Comparison of ENCODE assay signal across 8 cellular contexts in the genomic region with DNA sequence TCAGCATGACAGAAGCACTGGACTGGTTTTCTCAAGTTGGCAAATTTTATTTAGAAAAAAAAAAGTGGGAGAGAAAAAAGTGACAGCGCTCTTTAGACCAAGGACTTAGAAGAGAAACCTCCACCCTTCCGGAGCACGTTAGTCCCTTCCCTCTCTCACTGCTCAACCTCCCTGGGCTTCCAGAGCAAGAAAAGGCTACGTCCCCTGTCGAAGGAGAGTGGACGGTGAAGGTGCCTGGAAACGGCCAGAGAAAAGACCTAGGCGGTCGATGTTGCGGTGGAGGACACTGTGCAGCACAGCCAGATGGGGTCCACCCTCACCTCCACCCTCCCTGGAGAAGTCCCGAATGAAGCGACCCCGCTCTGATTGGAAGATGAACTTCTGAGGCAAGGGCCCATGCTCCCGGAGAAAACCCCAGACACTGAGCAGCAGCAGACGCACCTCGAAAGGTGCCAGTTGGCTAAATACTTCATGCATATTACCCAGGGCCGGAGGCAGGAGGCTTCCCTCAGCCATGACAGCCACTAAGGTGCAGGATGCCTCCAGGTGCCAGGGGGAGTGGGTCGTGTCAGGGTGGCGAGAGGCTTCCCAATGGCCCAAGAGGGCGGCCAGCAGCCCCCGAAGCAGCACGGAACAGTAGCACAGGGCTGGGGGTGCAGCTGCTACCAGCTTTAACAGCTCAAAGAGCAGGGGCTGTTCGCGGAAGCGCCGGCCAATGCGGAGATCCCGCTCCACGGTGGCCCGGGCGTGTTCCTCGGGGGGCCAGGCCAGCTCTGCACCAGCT. TPM values are rescaled to one million over a fixed set of nuclear protein-coding genes. Genes with fewer than 3 reads are reported as not detected.
DNase-seq lines count a peak whose midpoint lies in the region; ATAC-seq and TF ChIP-seq lines count a peak whose summit lies in the region.

No MANE protein-coding gene starts in this region.

- no peaks in the 10 kb centered on the region for H4K20me1 ChIP-seq in OCI-LY3 (ENCODE audit: insufficient read depth, low read length)

- H2AFZ ChIP-seq in OCI-LY3 (ENCODE audit: low read depth, low read length), result no peak overlapping the region

- peak overlapping the region; percentile 51 for H3K4me2 ChIP-seq in OCI-LY3 (ENCODE audit: low read length)

- peak overlapping the region; percentile 44 for H3K4me3 ChIP-seq in OCI-LY3 (ENCODE audit: low read length)
- peak overlapping the region; percentile 81 to 96 (median 86) for H3K4me3 ChIP-seq in esophagus muscularis mucosa
- peak overlapping the region; percentile 100 for H3K4me3 ChIP-seq in psoas muscle

- no peak for DNase-seq in esophagus muscularis mucosa (ENCODE audit: extremely low spot score)
- no peak for DNase-seq in psoas muscle
- DNase-seq in NK-92 treated with Interleukin-12 subunit alpha and Interleukin-12 subunit beta, amount 100 ng/mL, for 24 hours (lab: John Stamatoyannopoulos, UW), result no peak

- H3K27ac ChIP-seq in OCI-LY3 (ENCODE audit: low read length), result no peak overlapping the region
- H3K27ac ChIP-seq in esophagus muscularis mucosa (replicated peaks in 1 of 4), result peak overlapping the region; percentile 45 to 92 (median 91)
- H3K27ac ChIP-seq in psoas muscle, result peak overlapping the region; percentile 97

- intact Hi-C loops in esophagus muscularis mucosa (cut with DNase I) (no loop called here), psoas muscle (cut with DNase I) (no loop called here)

- ATAC-seq in GM18511 (IDR thresholded peaks at IDR 0.05; ENCODE audit: unreplicated experiment) (peak; percentile 5), psoas muscle (peak in 1 of 4 donors; percentile 4), GM19397 (IDR thresholded peaks at IDR 0.05; ENCODE audit: unreplicated experiment) (no peak), HG03571 (IDR thresholded peaks at IDR 0.05; ENCODE audit: unreplicated experiment) (no peak), HG03442 (IDR thresholded peaks at IDR 0.05; ENCODE audit: unreplicated experiment) (no peak)

- WGBS in esophagus muscularis mucosa, result 38% methylated on average over 17 of the region's 32 CpGs
- 44 to 57% (median 50%) methylated on average over 30 to 32 of the region's 32 CpGs for WGBS in psoas muscle, 3 donors

- H3K27me3 ChIP-seq in OCI-LY3 (ENCODE audit: low read depth, low read length) (no peaks in the 10 kb centered on the region), esophagus muscularis mucosa (no peaks in the 10 kb centered on the region), psoas muscle (ENCODE audit: insufficient read depth in 3 of 3, low read length in 2 of 3) (no peaks in the 10 kb centered on the region)

- H3K4me1 ChIP-seq in OCI-LY3 (ENCODE audit: low read length) (peaks cover 15% of the 10 kb centered on the region), esophagus muscularis mucosa (peaks cover 34 to 57% (median 41%) of the 10 kb centered on the region in 4 donors), psoas muscle (peaks cover 30% of the 10 kb centered on the region)

- peaks cover 63% of the 10 kb centered on the region for H3K79me2 ChIP-seq in OCI-LY3 (ENCODE audit: low read length)

- H3K9me3 ChIP-seq in OCI-LY3 (ENCODE audit: insufficient read depth, low read length) (no peaks in the 10 kb centered on the region), esophagus muscularis mucosa (no peaks in the 10 kb centered on the region), psoas muscle (no peaks in the 10 kb centered on the region)

- no peak for TF ChIP-seq EP300 in esophagus muscularis mucosa (IDR thresholded peaks at IDR 0.05)

- no peak for TF ChIP-seq CTCF in OCI-LY3 (IDR thresholded peaks at IDR 0.05; ENCODE audit: low read depth, low read length)
- no peak for TF ChIP-seq CTCF in esophagus muscularis mucosa (IDR thresholded peaks at IDR 0.05)
- no peak for TF ChIP-seq CTCF in psoas muscle (IDR thresholded peaks at IDR 0.05)

- H3K36me3 ChIP-seq in OCI-LY3 (replicated peaks; ENCODE audit: low read depth, low read length) (peaks cover 28% of the 10 kb centered on the region), esophagus muscularis mucosa (peaks cover 23 to 54% (median 46%) of the 10 kb centered on the region in 4 donors), psoas muscle (ENCODE audit: insufficient read depth in 1 of 2, low read depth in 1 of 2) (peaks cover 0 to 54% of the 10 kb centered on the region in 2 donors)

- TF ChIP-seq POLR2A in esophagus muscularis mucosa (IDR thresholded peaks at IDR 0.05; ENCODE audit: low read depth), result no peak

- no peak overlapping the region for H3K9ac ChIP-seq in OCI-LY3 (ENCODE audit: low read length)

RNA-seq across cellular contexts. Expression of a gene that starts 0.6 kb away (rescaled TPM):
- total RNA-seq in esophagus muscularis mucosa (100 to 1,000 TPM in 2 of 4 donors, 10 to 100 TPM in 2; 77.7 to 129 (median 111) TPM), psoas muscle (10 to 100 TPM; 59.7 to 62.2 (median 61.4) TPM)
- 10 to 100 TPM; 34.3 to 64.6 (median 62.0) TPM for polyA plus RNA-seq in psoas muscle

RNA-seq across cellular contexts. Expression of a gene that starts 6.1 kb away (rescaled TPM):
- 10 to 100 TPM in 3 of 4 donors, 1 to 10 TPM in 1; 9.6 to 22.7 (median 21.7) TPM for total RNA-seq in esophagus muscularis mucosa
- total RNA-seq in psoas muscle, result 10 to 100 TPM; 13.5 to 20.6 (median 17.1) TPM
- polyA plus RNA-seq in psoas muscle, result 10 to 100 TPM in 1 of 3 donors, 1 to 10 TPM in 2; 8.1 to 19.9 (median 9.3) TPM

RNA-seq across cellular contexts. Expression of a gene that starts 18.0 kb away (rescaled TPM):
- total RNA-seq in esophagus muscularis mucosa, result 10 to 100 TPM; 23.7 to 38.0 (median 33.0) TPM
- 10 to 100 TPM; 29.8 to 50.9 (median 50.2) TPM for total RNA-seq in psoas muscle
- 100 to 1,000 TPM in 1 of 3 donors, 10 to 100 TPM in 2; 87.1 to 155 (median 93.1) TPM for polyA plus RNA-seq in psoas muscle

RNA-seq across cellular contexts. Expression of a gene that starts 18.1 kb away (rescaled TPM):
- total RNA-seq in esophagus muscularis mucosa, result 1 to 10 TPM; 2.9 to 4.9 (median 3.1) TPM
- 10 to 100 TPM in 2 of 4 donors, 1 to 10 TPM in 2; 3.8 to 12.8 (median 9.4) TPM for total RNA-seq in psoas muscle
- polyA plus RNA-seq in psoas muscle, result 10 to 100 TPM in 1 of 3 donors, 1 to 10 TPM in 2; 4.8 to 11.4 (median 7.8) TPM

RNA-seq across cellular contexts. Expression of a gene that starts 24.5 kb away (rescaled TPM):
- total RNA-seq in esophagus muscularis mucosa (1 to 10 TPM; 6.3 to 7.5 (median 7.1) TPM), psoas muscle (1 to 10 TPM; 5.2 to 8.8 (median 7.1) TPM)
- 10 to 100 TPM in 1 of 3 donors, 1 to 10 TPM in 2; 6.4 to 16.5 (median 8.6) TPM for polyA plus RNA-seq in psoas muscle

Comparison
In these comparisons a context has a peak if more than half of its experiments do, and no peak if none do; other contexts are left out.
1. H3K4me3 ChIP-seq: peak in every context shown above with its lines; median percentile 100 in psoas muscle; 86 in esophagus muscularis mucosa; 44 in OCI-LY3.